22 cellular contexts compared by ENCODE assay signal in the genomic region with DNA sequence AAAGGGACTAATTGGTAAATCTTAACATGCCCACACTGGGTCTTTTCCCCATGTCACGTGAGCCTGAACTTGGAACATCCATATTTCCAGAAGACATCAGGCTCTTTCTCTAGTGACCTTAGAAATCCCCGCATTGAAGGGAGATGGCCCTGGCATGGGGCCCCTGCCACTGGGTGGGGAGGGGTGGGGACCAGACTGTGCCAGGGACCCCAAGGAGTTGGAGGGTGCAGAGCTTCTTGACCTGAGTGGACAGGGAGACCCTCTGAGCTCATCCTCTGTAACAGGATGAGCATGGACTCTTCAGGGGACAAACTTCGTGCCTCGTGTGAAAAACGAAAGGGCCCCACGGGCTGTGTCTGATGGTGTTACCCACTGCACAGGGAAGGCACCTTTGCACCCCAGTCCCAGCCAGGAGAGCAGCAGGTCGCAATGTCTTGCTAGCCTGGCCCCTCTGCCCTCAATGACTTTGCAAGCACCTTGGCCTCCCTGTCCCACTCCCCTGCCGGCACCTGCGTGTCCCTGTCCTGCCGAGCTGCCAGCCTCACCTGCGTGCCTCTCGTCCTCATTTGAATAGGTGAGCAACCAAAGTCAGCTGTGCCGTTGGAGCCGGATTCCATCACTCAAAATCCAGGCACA.
DNase-seq lines count a peak whose midpoint lies in the region; ATAC-seq and TF ChIP-seq lines count a peak whose summit lies in the region.
"Had no signal": no experiment of that assay in that cellular context is flagged by ENCODE, and none has a peak within 500 bp of the region (broad histone marks: within the 10 kb centered on the region; RNA-seq: fewer than 3 reads in every experiment).

No MANE protein-coding gene starts in this region.

- H3K9ac ChIP-seq in colonic mucosa (ENCODE audit: low read depth in 2 of 2, low read length in 2 of 2) (no peak overlapping the region), neuronal stem cell (ENCODE audit: low read depth, low read length, poor library complexity) (no peak overlapping the region)
- H3K9ac ChIP-seq: GM23248 had no signal

- H3K4me1 ChIP-seq in colonic mucosa (no peaks in the 10 kb centered on the region), esophagus muscularis mucosa (no peaks in the 10 kb centered on the region), neuronal stem cell (ENCODE audit: control insufficient read depth in 2 of 2, insufficient read depth in 1 of 2, low read depth in 1 of 2, low read length in 2 of 2) (no peaks in the 10 kb centered on the region), vagina (no peaks in the 10 kb centered on the region)
- H3K4me1 ChIP-seq: Caco-2 had no signal

- H2BK15ac ChIP-seq in neuronal stem cell (ENCODE audit: low read length), result no peak overlapping the region

- no peak overlapping the region for H4K8ac ChIP-seq in neuronal stem cell (ENCODE audit: low read depth, low read length)

- no peaks in the 10 kb centered on the region for H3K36me3 ChIP-seq in colonic mucosa
- peaks cover 0 to 14% (median 0%) of the 10 kb centered on the region in 4 donors for H3K36me3 ChIP-seq in esophagus muscularis mucosa
- peaks cover 0 to 1% of the 10 kb centered on the region in 2 donors for H3K36me3 ChIP-seq in neuronal stem cell (replicated peaks in 1 of 2; ENCODE audit: control insufficient read depth in 2 of 2, insufficient read depth in 2 of 2, low read length in 2 of 2)
- H3K36me3 ChIP-seq in vagina, result no peaks in the 10 kb centered on the region

- intact Hi-C loops in colonic mucosa (cut with DNase I), result no loop called here
- intact Hi-C loops in esophagus muscularis mucosa (cut with DNase I), result no loop called here
- intact Hi-C loops in vagina (cut with DNase I), result no loop called here

- peak overlapping the region; percentile 3 for H3K23ac ChIP-seq in neuronal stem cell (ENCODE audit: low read depth, low read length, poor library complexity)

- no peak overlapping the region for H3K14ac ChIP-seq in neuronal stem cell (ENCODE audit: low read length)

- no peak for TF ChIP-seq POLR2A in esophagus muscularis mucosa (IDR thresholded peaks at IDR 0.05; ENCODE audit: low read depth)
- no peak for TF ChIP-seq POLR2A in vagina (IDR thresholded peaks at IDR 0.05)

- no peak overlapping the region for H2BK12ac ChIP-seq in neuronal stem cell (ENCODE audit: low read length)

- H3K4ac ChIP-seq in neuronal stem cell (ENCODE audit: low read length), result no peak overlapping the region

- no peak for ATAC-seq in GM21737 (IDR thresholded peaks at IDR 0.05; ENCODE audit: unreplicated experiment)
- ATAC-seq: CD8-positive, alpha-beta T cell had no signal

- no peak overlapping the region for H3K18ac ChIP-seq in neuronal stem cell (ENCODE audit: low read length)

- DNase-seq in colonic mucosa (peak; percentile 11), esophagus muscularis mucosa (ENCODE audit: extremely low spot score) (peak; percentile 47), neuronal stem cell (ENCODE audit: low spot score) (no peak), vagina (ENCODE audit: extremely low spot score in 2 of 2) (peak; percentile 79 to 93), HUDEP-2 (lab: John Stamatoyannopoulos, UW; ENCODE audit: unreplicated experiment in 76 of 76) (no peak)
- no peak for DNase-seq in activated CD4-positive, CD25-positive, alpha-beta regulatory T cell (lab: John Stamatoyannopoulos, UW)
- DNase-seq: C1 segment of cervical spinal cord; Caco-2; CD8-positive, alpha-beta T cell; DMS 273 treated with DMSO at 0.1 percent for 48 hours; DMS79 treated with DMSO at 0.1 percent for 48 hours; GF-D8; GM23248; HCEC 1CT; NCI-H1048; NCI-H1417; NCI-H1694; NCI-H2029 treated with DMSO at 0.1 percent for 48 hours; NCI-H526 treated with DMSO at 0.1 percent for 48 hours; RPMI8226; SHP77 had no signal

- H2BK120ac ChIP-seq in neuronal stem cell (ENCODE audit: low read depth, low read length), result no peak overlapping the region

- 94% methylated on average over 14 of the region's 14 CpGs for WGBS in esophagus muscularis mucosa
- no CpG with 5 or more reads among the region's 14 CpGs for WGBS in neuronal stem cell (ENCODE audit: extremely low coverage in 2 of 2, insufficient read length in 2 of 2, insufficient replicate concordance in 1 of 2), 2 donors

- no peak overlapping the region for H4K91ac ChIP-seq in neuronal stem cell (ENCODE audit: low read depth, low read length, poor library complexity)

- H3K27me3 ChIP-seq in colonic mucosa, result no peaks in the 10 kb centered on the region
- H3K27me3 ChIP-seq in esophagus muscularis mucosa, result no peaks in the 10 kb centered on the region
- H3K27me3 ChIP-seq in neuronal stem cell (ENCODE audit: control insufficient read depth in 3 of 3, insufficient read depth in 3 of 3, low read depth in 1 of 3, low read length in 3 of 3), result no peaks in the 10 kb centered on the region
- no peaks in the 10 kb centered on the region for H3K27me3 ChIP-seq in vagina

- H3K27ac ChIP-seq in colonic mucosa, result no peak overlapping the region
- H3K27ac ChIP-seq in esophagus muscularis mucosa (replicated peaks in 1 of 4), result no peak overlapping the region
- H3K27ac ChIP-seq in neuronal stem cell (replicated peaks; ENCODE audit: low read length), result no peak overlapping the region
- H3K27ac ChIP-seq in vagina, result no peak overlapping the region
- H3K27ac ChIP-seq: GM23248 had no signal

- no peaks in the 10 kb centered on the region for H3K9me3 ChIP-seq in colonic mucosa
- H3K9me3 ChIP-seq in esophagus muscularis mucosa, result peaks cover 0 to 10% (median 8%) of the 10 kb centered on the region in 4 donors
- peaks cover 0 to 14% of the 10 kb centered on the region in 2 donors for H3K9me3 ChIP-seq in neuronal stem cell (replicated peaks in 1 of 2; ENCODE audit: control insufficient read depth in 2 of 2, insufficient read depth in 1 of 2, low read depth in 1 of 2, low read length in 2 of 2)
- no peaks in the 10 kb centered on the region for H3K9me3 ChIP-seq in vagina
- H3K9me3 ChIP-seq: Caco-2 had no signal

- H2AFZ ChIP-seq in neuronal stem cell (ENCODE audit: low read length), result no peak overlapping the region
- H2AFZ ChIP-seq: GM23248 had no signal

- H2BK5ac ChIP-seq in neuronal stem cell (ENCODE audit: low read length), result no peak overlapping the region

- H3K79me1 ChIP-seq in neuronal stem cell (ENCODE audit: low read depth, low read length), result no peaks in the 10 kb centered on the region

- no peak overlapping the region for H3K4me2 ChIP-seq in neuronal stem cell (ENCODE audit: insufficient read depth, low read length, poor library complexity, severe bottlenecking)

- TF ChIP-seq CTCF in colonic mucosa (IDR thresholded peaks at IDR 0.05) (no peak), esophagus muscularis mucosa (IDR thresholded peaks at IDR 0.05) (no peak), vagina (IDR thresholded peaks at IDR 0.05) (no peak)

- no peak for TF ChIP-seq EP300 in esophagus muscularis mucosa (IDR thresholded peaks at IDR 0.05)

- no peak overlapping the region for H2AK5ac ChIP-seq in neuronal stem cell (ENCODE audit: low read depth, low read length)

- H3K4me3 ChIP-seq in colonic mucosa, result no peak overlapping the region
- H3K4me3 ChIP-seq in esophagus muscularis mucosa, result no peak overlapping the region
- H3K4me3 ChIP-seq in neuronal stem cell (ENCODE audit: low read length in 2 of 2), result no peak overlapping the region
- H3K4me3 ChIP-seq in vagina, result no peak overlapping the region
- H3K4me3 ChIP-seq: GM23248 had no signal

Comparison
In these comparisons a context has a peak if more than half of its experiments do, and no peak if none do; other contexts are left out.
1. DNase-seq: peak in colonic mucosa (single experiment), esophagus muscularis mucosa (single experiment) and vagina (2 of 2); none in neuronal stem cell (single experiment), activated CD4-positive, CD25-positive, alpha-beta regulatory T cell (0 of 4) and HUDEP-2 (0 of 76).